In genomic region chr3:194138098-194138474, GRCh38 we compare ENCODE assay signal across 1 cellular context.
TF ChIP-seq lines count a peak whose summit lies in the region.

No MANE protein-coding gene starts in this region.

TF ChIP-seq in IMR-90, 13 proteins besides CTCF, POLR2A, EP300 and RAD21 (continued from another document):
- no peak for TF ChIP-seq CHD1 (IDR thresholded peaks at IDR 0.05; ENCODE audit: low read depth, low read length)
- no peak for TF ChIP-seq SMC3 (IDR thresholded peaks at IDR 0.05; ENCODE audit: low read depth, low read length)
- no peak for TF ChIP-seq FOS (IDR thresholded peaks at IDR 0.05; ENCODE audit: low read depth, low read length)
- TF ChIP-seq ELK1 (IDR thresholded peaks at IDR 0.05; ENCODE audit: borderline replicate concordance, low read depth, low read length): no peak
- no peak for TF ChIP-seq CEBPB (IDR thresholded peaks at IDR 0.05; ENCODE audit: low read depth, low read length)
- TF ChIP-seq MAFK (IDR thresholded peaks at IDR 0.05; ENCODE audit: low read depth, low read length): no peak
- TF ChIP-seq RFX5 (IDR thresholded peaks at IDR 0.05; ENCODE audit: low read depth, low read length): no peak
- TF ChIP-seq NFE2L2 (IDR thresholded peaks at IDR 0.05; ENCODE audit: low read depth, low read length): no peak
